Comparison of ENCODE assay signal across 18 cellular contexts in genomic region chr3:162632672-162633071, GRCh38.
"Had no signal": no experiment of that assay in that cellular context is flagged by ENCODE, and none has a peak within 500 bp of the region (broad histone marks: within the 10 kb centered on the region; RNA-seq: fewer than 3 reads in every experiment).

No MANE protein-coding gene starts in this region.

- ATAC-seq: activated CD8-positive, alpha-beta T cell treated with anti-CD3 and anti-CD28 coated beads for 36 hours; gastrocnemius medialis; left lung; stimulated activated naive CD8-positive, alpha-beta T cell treated with anti-CD3 and anti-CD28 coated beads, Interleukin-15, Interleukin-2, amounts not matched to agents 100 U/mL and 50 U/mL, for 24 hours had no signal

- H3K4me3 ChIP-seq: gastrocnemius medialis, left lung, prostate gland, right atrium auricular region, tibial nerve had no signal

- DNase-seq: activated B cell treated with CpG ODN at 0.5 μM for 24 hours; activated CD4-positive, alpha-beta T cell treated with anti-CD3 and anti-CD28 coated beads for 4 hours; activated CD8-positive, alpha-beta T cell treated with anti-CD3 and anti-CD28 coated beads for 36 hours; activated naive CD4-positive, alpha-beta T cell treated with anti-CD3 and anti-CD28 coated beads, Interleukin-2, amount 10 ng/mL, durations not matched to agents 7 days and 5 days; activated T-cell treated with anti-CD3 and anti-CD28 coated beads, Interleukin-2, amount 50 U/mL, for 24 hours; caudate nucleus; erythroblast; gastrocnemius medialis; head of caudate nucleus; left lung; mammary epithelial cell; midbrain; nephron progenitor cell; stimulated activated CD4-positive, alpha-beta T cell treated with anti-CD3 and anti-CD28 coated beads, Interleukin-2, amount 100 ng/mL, for 24 hours; stimulated activated naive CD8-positive, alpha-beta T cell treated with anti-CD3 and anti-CD28 coated beads, Interleukin-15, Interleukin-2, amounts not matched to agents 100 U/mL and 50 U/mL, for 24 hours had no signal
